9 cellular contexts compared by ENCODE assay signal in the genomic region with DNA sequence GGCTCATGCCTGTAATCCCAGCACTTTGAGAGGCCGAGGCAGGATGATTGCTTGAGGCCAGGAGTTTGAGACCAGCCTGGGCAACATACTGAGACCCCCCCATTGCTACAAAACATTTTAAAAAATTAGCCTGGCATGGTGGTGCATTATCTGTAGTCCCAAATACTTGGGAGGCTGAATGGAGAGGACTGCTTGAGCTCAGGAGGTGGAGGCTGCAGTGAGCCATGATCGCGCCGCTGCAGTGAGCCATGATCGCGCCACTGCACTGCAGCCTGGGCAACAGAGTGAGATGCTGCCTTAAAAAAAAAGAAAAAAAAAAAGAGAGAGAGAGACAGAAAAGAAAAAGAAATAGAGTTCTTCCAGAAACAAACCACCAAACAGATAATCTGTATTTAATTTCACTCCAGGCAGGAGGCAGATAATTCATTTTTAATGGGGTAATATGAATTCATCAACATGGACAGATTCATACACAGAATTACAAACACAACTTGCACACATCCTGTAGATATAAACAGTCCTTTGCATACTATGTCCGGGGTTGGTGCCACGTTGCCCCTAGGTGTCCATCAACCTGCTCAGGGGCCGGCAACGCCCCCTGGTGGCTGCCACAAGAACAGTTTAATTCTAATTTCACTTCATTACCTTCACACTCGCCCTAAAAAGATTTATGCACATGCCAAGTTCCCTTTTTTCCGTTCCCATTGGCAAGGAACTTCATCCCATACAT. TPM values are rescaled to one million over a fixed set of nuclear protein-coding genes. Genes with fewer than 3 reads are reported as not detected.
DNase-seq lines count a peak whose midpoint lies in the region; ATAC-seq, FAIRE-seq and TF ChIP-seq lines count a peak whose summit lies in the region.
"Had no signal": no experiment of that assay in that cellular context is flagged by ENCODE, and none has a peak within 500 bp of the region (broad histone marks: within the 10 kb centered on the region; RNA-seq: fewer than 3 reads in every experiment).

No MANE protein-coding gene starts in this region.

- H3K4me3 ChIP-seq in gastroesophageal sphincter: no peak overlapping the region

- peaks cover 0 to 53% of the 10 kb centered on the region in 2 donors for H3K36me3 ChIP-seq in gastroesophageal sphincter

- no peak for TF ChIP-seq POLR2A in gastroesophageal sphincter (IDR thresholded peaks at IDR 0.05)

- DNase-seq in DMS 273 (lab: John Stamatoyannopoulos, UW; ENCODE audit: unreplicated experiment) (peak; percentile 68), DMS 273 treated with DMSO at 0.1 percent for 48 hours (lab: John Stamatoyannopoulos, UW) (no peak), HT1080 (ENCODE audit: low read depth) (peak; percentile 38), RCC 7860 (ENCODE audit: low spot score) (peak; percentile 48), retina (peak; percentile 23)
- DNase-seq in activated T-helper 9 cell treated with anti-CD3 and anti-CD28 coated beads, Interleukin-2, amount 50 U/mL, for 16 hours (ENCODE audit: low read depth): peak; percentile 48

- H3K9me3 ChIP-seq in gastroesophageal sphincter: no peaks in the 10 kb centered on the region

- peak; percentile 62 to 85 (median 75) for TF ChIP-seq CTCF in gastroesophageal sphincter (IDR thresholded peaks at IDR 0.05)

- no peak overlapping the region for H3K27ac ChIP-seq in gastroesophageal sphincter

- H3K4me1 ChIP-seq in gastroesophageal sphincter: peaks cover 0 to 16% (median 0%) of the 10 kb centered on the region in 3 donors

- no peak for FAIRE-seq in RCC 7860 (lab: Jason Lieb, UNC)
- FAIRE-seq: A204.1 had no signal

- TF ChIP-seq EP300 in gastroesophageal sphincter (IDR thresholded peaks at IDR 0.05): no peak

- H3K27me3 ChIP-seq in gastroesophageal sphincter: no peaks in the 10 kb centered on the region

- 14 to 47% methylated on average over 7 to 12 of the region's 12 CpGs for WGBS in gastroesophageal sphincter (ENCODE audit: low coverage in 1 of 2), 2 donors

- no peak for ATAC-seq in gastroesophageal sphincter
- ATAC-seq in HG03039 (IDR thresholded peaks at IDR 0.05; ENCODE audit: unreplicated experiment): no peak

RNA-seq across cellular contexts. Expression of a gene that starts 15.9 kb away (rescaled TPM):
- total RNA-seq in HT1080 (2014; rRNA removed; shearing (Covaris generic)): 0.73 and 3.4 TPM in 2 replicates
- polyA plus RNA-seq in HT1080 (2015; cell fraction: cytosol; rRNA removed): 4.1 and 5.1 TPM in 2 replicates
- polyA plus RNA-seq in HT1080 (2015; cell fraction: nucleus; rRNA removed): 3.7 and 4.4 TPM in 2 replicates
- total RNA-seq in gastroesophageal sphincter: 10 to 100 TPM; 11.0 to 31.2 (median 22.1) TPM

RNA-seq across cellular contexts. Expression of a gene that starts 22.7 kb away (rescaled TPM):
- 11.3 and 12.1 TPM in 2 replicates for total RNA-seq in HT1080 (2014; rRNA removed; shearing (Covaris generic))
- 12.7 and 20.2 TPM in 2 replicates for polyA plus RNA-seq in HT1080 (2015; cell fraction: cytosol; rRNA removed)
- 8.8 and 12.1 TPM in 2 replicates for polyA plus RNA-seq in HT1080 (2015; cell fraction: nucleus; rRNA removed)
- total RNA-seq in gastroesophageal sphincter: 10 to 100 TPM; 10.5 to 29.1 (median 19.0) TPM
